Comparison of ENCODE assay signal across 14 cellular contexts in the genomic region with DNA sequence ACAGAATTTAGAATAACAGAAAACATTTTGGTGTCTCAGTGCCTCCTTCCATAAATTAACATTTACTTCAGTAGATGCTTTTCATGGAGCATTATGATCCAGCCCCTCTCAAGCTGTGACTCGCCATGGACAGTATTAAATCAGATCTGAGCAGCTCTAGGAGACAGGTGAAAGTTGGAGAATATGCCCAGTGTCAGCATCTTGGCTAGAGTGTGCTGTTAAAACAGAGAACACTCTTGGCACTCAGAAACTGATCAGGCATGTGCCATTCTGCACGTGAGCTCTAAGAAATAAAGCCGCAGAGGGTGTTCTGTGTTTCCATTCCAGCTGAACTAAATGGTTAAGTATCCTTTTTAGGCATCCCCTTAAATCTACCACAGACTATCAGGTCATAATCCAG.
DNase-seq lines count a peak whose midpoint lies in the region; ATAC-seq and TF ChIP-seq lines count a peak whose summit lies in the region.
"Had no signal": no experiment of that assay in that cellular context is flagged by ENCODE, and none has a peak within 500 bp of the region (broad histone marks: within the 10 kb centered on the region; RNA-seq: fewer than 3 reads in every experiment).

No MANE protein-coding gene starts in this region.

- 70% methylated on average over 3 of the region's 3 CpGs for WGBS in right cardiac atrium
- WGBS in upper lobe of left lung, 2 donors, result 83 to 87% methylated on average over 3 of the region's 3 CpGs
- no CpG with 5 or more reads among the region's 3 CpGs for WGBS in H9 (ENCODE audit: extremely low coverage, insufficient read length, low lambda C conversion rate)

- no peak overlapping the region for H2BK120ac ChIP-seq in H9 (ENCODE audit: low read depth, low read length, poor library complexity, severe bottlenecking)

- H2BK5ac ChIP-seq in H9 (ENCODE audit: insufficient read length, low read length), result no peak overlapping the region

- H3K4me1 ChIP-seq in right cardiac atrium (ENCODE audit: control insufficient read depth, insufficient read depth, low read length) (peaks cover 17% of the 10 kb centered on the region), upper lobe of left lung (peaks cover 68 to 77% (median 73%) of the 10 kb centered on the region in 4 donors), H9 (ENCODE audit: insufficient read depth, low read length) (peaks cover 8% of the 10 kb centered on the region; the same call in 1 of the 2 replicates)

- H3K79me1 ChIP-seq in H9 (ENCODE audit: insufficient read depth, low read depth, low read length, poor library complexity, severe bottlenecking), result no peaks in the 10 kb centered on the region

- no peak overlapping the region for H3K9ac ChIP-seq in H9 (ENCODE audit: extremely low read depth, insufficient read length, low read length)

- no peak overlapping the region for H3K4me2 ChIP-seq in H9 (ENCODE audit: insufficient read depth, insufficient read length, low read length)

- no peak overlapping the region for H3K4me3 Mint-ChIP-seq in H9
- H3K4me3 Mint-ChIP-seq: activated naive CD8-positive, alpha-beta T cell had no signal

- H3T11ph ChIP-seq in H9 (ENCODE audit: low read length), result no peak overlapping the region

- intact Hi-C loops in Right ventricle myocardium superior (cut with DNase I), result loop anchor here (5.0 kb wide), 1 partner anchor 40 kb away; no protein-coding TSS in a partner anchor
- intact Hi-C loops in right cardiac atrium (cut with DNase I), result no loop called here

- H3K23me2 ChIP-seq in H9 (ENCODE audit: insufficient read length, low read depth, low read length, poor library complexity, severe bottlenecking), result no peaks in the 10 kb centered on the region

- peaks cover 42 to 54% of the 10 kb centered on the region in 2 experiments for H3K4me1 Mint-ChIP-seq in H9

- H3K9me3 ChIP-seq in right cardiac atrium (ENCODE audit: control insufficient read depth, low read length) (no peaks in the 10 kb centered on the region), upper lobe of left lung (no peaks in the 10 kb centered on the region), H9 (ENCODE audit: control insufficient read depth, low read depth, low read length) (no peaks in the 10 kb centered on the region)

- H3K36me3 Mint-ChIP-seq in H9 (ENCODE audit: insufficient read depth in 1 of 3, low read depth in 3 of 3), result peaks cover 0 to 2% (median 0%) of the 10 kb centered on the region in 3 experiments; a peak in 1 of 7 replicates
- H3K36me3 Mint-ChIP-seq: activated naive CD8-positive, alpha-beta T cell; naive B cell had no signal

- no peak overlapping the region for H3K14ac ChIP-seq in H9 (ENCODE audit: insufficient read depth, low read length)

- H4K91ac ChIP-seq in H9 (ENCODE audit: insufficient read length, low read depth, low read length), result no peak overlapping the region

- no peak overlapping the region for H3K56ac ChIP-seq in H9 (ENCODE audit: insufficient read length, low read depth, low read length)

- no peaks in the 10 kb centered on the region for H3K27me3 Mint-ChIP-seq in H9 (ENCODE audit: low read depth)
- H3K27me3 Mint-ChIP-seq: activated naive CD8-positive, alpha-beta T cell; naive B cell had no signal

- no peak overlapping the region for H3K4ac ChIP-seq in H9 (ENCODE audit: low read depth, low read length)

- H2AK5ac ChIP-seq in H9 (ENCODE audit: insufficient read length, low read length), result no peak overlapping the region

- H3K9me3 Mint-ChIP-seq in H9, result no peaks in the 10 kb centered on the region; a peak in 1 of 5 replicates

- H3K27ac Mint-ChIP-seq in H9, result peak overlapping the region in 1 of 3 experiments; percentile 19; a peak in 2 of 7 replicates

- no peaks in the 10 kb centered on the region for H4K20me1 ChIP-seq in H9 (ENCODE audit: control insufficient read depth, insufficient read depth, insufficient read length)

- H3K4me3 ChIP-seq in right cardiac atrium (ENCODE audit: low read length) (no peak overlapping the region), upper lobe of left lung (no peak overlapping the region)

- H4K8ac ChIP-seq in H9 (replicated peaks; ENCODE audit: insufficient read length, low read depth, low read length), result no peak overlapping the region

- DNase-seq in Right ventricle myocardium superior (no peak), right cardiac atrium (no peak), myocyte (ENCODE audit: low read depth) (peak; percentile 44), upper lobe of left lung (no peak), HT-29 (ENCODE audit: low spot score) (no peak), H9 (no peak)
- DNase-seq: activated CD8-positive, alpha-beta memory T cell treated with anti-CD3 and anti-CD28 coated beads for 24 hours; DND-41; naive B cell; stimulated activated CD4-positive, alpha-beta T cell treated with anti-CD3 and anti-CD28 coated beads, Interleukin-1b, Interleukin-23, amount 100 ng/mL, for 48 hours; stimulated activated naive CD8-positive, alpha-beta T cell treated with anti-CD3 and anti-CD28 coated beads, Interleukin-15, Interleukin-2, amounts not matched to agents 100 U/mL and 50 U/mL, for 24 hours had no signal

- H3K27me3 ChIP-seq in right cardiac atrium (ENCODE audit: control insufficient read depth, insufficient read depth) (no peaks in the 10 kb centered on the region), upper lobe of left lung (no peaks in the 10 kb centered on the region), H9 (ENCODE audit: insufficient read depth, low read length) (no peaks in the 10 kb centered on the region)

- TF ChIP-seq CTCF in upper lobe of left lung (IDR thresholded peaks at IDR 0.05), result no peak
- no peak for TF ChIP-seq CTCF in H9 (conservative IDR thresholded peaks at IDR 0.05)

- TF ChIP-seq EP300 in upper lobe of left lung (IDR thresholded peaks at IDR 0.05), result no peak

- no peak overlapping the region for H2AFZ ChIP-seq in H9 (ENCODE audit: low read length)

- H2BK12ac ChIP-seq in H9 (ENCODE audit: insufficient read length, low read depth, low read length), result no peak overlapping the region

- H3K23ac ChIP-seq in H9 (ENCODE audit: insufficient read length, low read depth, low read length), result no peak overlapping the region

- no peak overlapping the region for H2BK20ac ChIP-seq in H9 (ENCODE audit: low read depth, low read length, poor library complexity, severe bottlenecking)

- no peak overlapping the region for H4K5ac ChIP-seq in H9 (ENCODE audit: insufficient read length, low read depth, low read length)

- H3K36me3 ChIP-seq in upper lobe of left lung, result no peaks in the 10 kb centered on the region

- H3K27ac ChIP-seq in right cardiac atrium (ENCODE audit: low read length) (no peak overlapping the region), cingulate gyrus (ENCODE audit: low read depth, low read length) (peak overlapping the region; percentile 63), upper lobe of left lung (peak overlapping the region in 3 of 4 donors; percentile 54 to 62 (median 55)), H9 (ENCODE audit: insufficient read length, low read depth, low read length) (no peak overlapping the region)

- H3K79me2 ChIP-seq in H9 (ENCODE audit: insufficient read depth, low read length), result no peaks in the 10 kb centered on the region; the same call in 1 of the 2 replicates

- H2BK15ac ChIP-seq in H9 (ENCODE audit: low read depth, low read length), result no peak overlapping the region

- no peak overlapping the region for H3K18ac ChIP-seq in H9 (ENCODE audit: insufficient read length, low read depth, low read length)

- ATAC-seq in Right ventricle myocardium superior (ENCODE audit: poor library complexity) (peak; percentile 34), right cardiac atrium (no peak), upper lobe of left lung (ENCODE audit: low FRiP score in 2 of 2) (no peak), HG03378 (IDR thresholded peaks at IDR 0.05; ENCODE audit: unreplicated experiment) (no peak)
- ATAC-seq: stimulated activated naive CD8-positive, alpha-beta T cell treated with anti-CD3 and anti-CD28 coated beads, Interleukin-15, Interleukin-2, amounts not matched to agents 100 U/mL and 50 U/mL, for 24 hours had no signal

- no peak for TF ChIP-seq POLR2A in upper lobe of left lung (IDR thresholded peaks at IDR 0.05)

Comparison
In these comparisons a context has a peak if more than half of its experiments do, and no peak if none do; other contexts are left out.
1. H3K27ac ChIP-seq: peak in cingulate gyrus (single experiment) and upper lobe of left lung (3 of 4); none in right cardiac atrium (single experiment) and H9 (single experiment).